8 cellular contexts compared by ENCODE assay signal in the genomic region with DNA sequence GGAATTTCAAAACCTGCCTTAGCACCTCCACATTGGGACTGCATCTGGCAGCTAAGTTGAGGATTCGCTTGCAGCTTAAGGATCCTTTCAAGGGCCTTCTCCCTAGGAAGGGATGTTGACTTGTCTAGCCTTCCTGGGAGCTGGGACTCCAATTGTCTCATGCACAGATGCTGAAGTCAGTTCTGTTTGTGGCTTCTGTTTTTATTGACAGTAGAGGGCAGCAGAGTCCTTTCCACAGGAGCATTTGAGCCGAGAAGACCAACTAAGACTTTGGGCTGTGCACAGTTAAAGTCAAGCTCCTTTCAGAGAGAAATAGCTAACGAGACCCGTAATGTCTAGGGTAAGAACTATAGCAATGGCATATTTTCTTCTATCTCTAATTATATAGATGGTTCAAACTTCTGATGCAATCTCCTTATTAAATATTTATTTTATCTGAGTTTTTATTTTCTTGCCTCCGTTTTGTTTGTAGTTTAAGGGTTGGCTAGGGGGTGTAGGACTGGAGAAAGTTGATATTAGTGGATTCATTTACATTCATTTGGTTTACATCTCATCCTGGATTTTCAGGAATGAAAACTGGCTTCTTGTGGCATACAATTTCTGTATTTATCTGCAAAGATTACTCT. TPM values are rescaled to one million over a fixed set of nuclear protein-coding genes. Genes with fewer than 3 reads are reported as not detected.
DNase-seq lines count a peak whose midpoint lies in the region; ATAC-seq and TF ChIP-seq lines count a peak whose summit lies in the region.

No MANE protein-coding gene starts in this region.

- no peak overlapping the region for H3K27ac ChIP-seq in SK-N-SH (ENCODE audit: low read depth in 2 of 2, low read length in 1 of 2)
- no peak overlapping the region for H3K27ac ChIP-seq in dorsolateral prefrontal cortex
- no peak overlapping the region for H3K27ac ChIP-seq in lower lobe of right lung
- no peak overlapping the region for H3K27ac ChIP-seq in upper lobe of left lung

- H3K4me2 ChIP-seq in SK-N-SH: no peak overlapping the region

- TF ChIP-seq RAD21 in SK-N-SH (IDR thresholded peaks at IDR 0.05; ENCODE audit: low read length): peak; percentile 80

- 11% methylated on average over 5 of the region's 5 CpGs for WGBS in SK-N-SH (ENCODE audit: low lambda C conversion rate)
- WGBS in upper lobe of left lung, 2 donors: 18 to 20% methylated on average over 5 of the region's 5 CpGs

- in situ Hi-C loops in HAP-1 (cut with MboI; ENCODE audit: low sequenced_read_pairs): no loop called here

- H2AFZ ChIP-seq in SK-N-SH (ENCODE audit: low read depth): no peak overlapping the region

- H3K4me3 ChIP-seq in HAP-1 (no peak overlapping the region), SK-N-SH (ENCODE audit: low read depth in 2 of 2, low read length in 1 of 2) (no peak overlapping the region), dorsolateral prefrontal cortex (no peak overlapping the region), lower lobe of right lung (no peak overlapping the region), upper lobe of left lung (no peak overlapping the region)

- H3F3A ChIP-seq in SK-N-SH (replicated peaks; ENCODE audit: insufficient read depth): no peaks in the 10 kb centered on the region

- intact Hi-C loops in dorsolateral prefrontal cortex (cut with DNase I) (no loop called here), lower lobe of right lung (cut with DNase I) (no loop called here)

- CTCF ChIA-PET in SK-N-SH (lab: Yijun Ruan, JAX): interaction anchor here (0.5 to 2.8 kb wide), 39 partner anchors 9 to 1957 kb away, joined by 3 to 21 read pairs (median 4); no protein-coding TSS in a partner anchor

- TF ChIP-seq POLR2A in upper lobe of left lung (IDR thresholded peaks at IDR 0.05): no peak

- H4K20me1 ChIP-seq in SK-N-SH (ENCODE audit: insufficient read depth): no peaks in the 10 kb centered on the region

- TF ChIP-seq EP300 in SK-N-SH (IDR thresholded peaks at IDR 0.05; ENCODE audit: borderline replicate concordance in 1 of 2, low read depth in 1 of 2, low read length in 1 of 2): no peak
- no peak for TF ChIP-seq EP300 in upper lobe of left lung (IDR thresholded peaks at IDR 0.05)

- H3K4me1 ChIP-seq in HAP-1 (peaks cover 10% of the 10 kb centered on the region), SK-N-SH (ENCODE audit: control insufficient read depth in 1 of 2, insufficient read depth in 2 of 2, low read depth in 1 of 2, low read length in 1 of 2) (no peaks in the 10 kb centered on the region), lower lobe of right lung (no peaks in the 10 kb centered on the region), upper lobe of left lung (no peaks in the 10 kb centered on the region)

- no peaks in the 10 kb centered on the region for H3K9me2 ChIP-seq in SK-N-SH

- no peak overlapping the region for H3K9ac ChIP-seq in SK-N-SH

- H3K36me3 ChIP-seq in HAP-1 (replicated peaks) (no peaks in the 10 kb centered on the region), SK-N-SH (replicated peaks in 1 of 2; ENCODE audit: control insufficient read depth in 1 of 2, insufficient read depth in 2 of 2, low read length in 1 of 2) (no peaks in the 10 kb centered on the region), lower lobe of right lung (no peaks in the 10 kb centered on the region), upper lobe of left lung (no peaks in the 10 kb centered on the region)

- H3K27me3 ChIP-seq in HAP-1 (ENCODE audit: low read depth) (no peaks in the 10 kb centered on the region), SK-N-SH (ENCODE audit: insufficient read depth) (no peaks in the 10 kb centered on the region), dorsolateral prefrontal cortex (peaks cover 0 to 3% (median 0%) of the 10 kb centered on the region in 45 donors), lower lobe of right lung (ENCODE audit: low read depth) (peaks cover 6% of the 10 kb centered on the region), upper lobe of left lung (no peaks in the 10 kb centered on the region)

- no peaks in the 10 kb centered on the region for H3K79me2 ChIP-seq in SK-N-SH (ENCODE audit: insufficient read depth)

- TF ChIP-seq CTCF in SK-N-SH (IDR thresholded peaks at IDR 0.05) (peak; percentile 74), dorsolateral prefrontal cortex (IDR thresholded peaks at IDR 0.05 in 54 of 56, conservative IDR thresholded peaks at IDR 0.05 in 2 of 56; ENCODE audit: low read depth in 1 of 56, partially characterized antibody in 56 of 56) (peak; percentile 52 to 89 (median 79)), lower lobe of right lung (IDR thresholded peaks at IDR 0.05) (peak; percentile 67), upper lobe of left lung (IDR thresholded peaks at IDR 0.05) (peak in 5 of 6 experiments; percentile 43 to 58 (median 54))

- peak in 2 of 3 donors; percentile 0 to 34 for DNase-seq in stimulated activated CD4-positive, alpha-beta T cell treated with anti-CD3 and anti-CD28 coated beads, Interleukin-12 subunit alpha, Interleukin-12 subunit beta, amount 100 ng/mL, for 48 hours (ENCODE audit: low read depth in 2 of 3, low spot score in 1 of 3)
- no peak for DNase-seq in stimulated activated CD4-positive, alpha-beta T cell treated with anti-CD3 and anti-CD28 coated beads, Interleukin-12 subunit alpha, Interleukin-12 subunit beta, amount 100 ng/mL, for 4 hours
- DNase-seq in HAP-1 (ENCODE audit: low spot score in 2 of 2) (peak; percentile 72 to 78), NAMALWA (ENCODE audit: low spot score) (peak; percentile 69), SK-N-SH (peak; percentile 36), dorsolateral prefrontal cortex (peak in 4 of 10 donors; percentile 11 to 53 (median 22)), lower lobe of right lung (no peak), upper lobe of left lung (no peak)

- ATAC-seq in lower lobe of right lung (peak; percentile 66 to 69), upper lobe of left lung (ENCODE audit: low FRiP score in 2 of 2) (peak in 1 of 2 donors; percentile 77)

- POLR2A ChIA-PET in SK-N-SH (lab: Yijun Ruan, JAX): no interaction called here

- H3K9me3 ChIP-seq in HAP-1 (no peaks in the 10 kb centered on the region), SK-N-SH (no peaks in the 10 kb centered on the region), lower lobe of right lung (no peaks in the 10 kb centered on the region), upper lobe of left lung (no peaks in the 10 kb centered on the region)

TF ChIP-seq in SK-N-SH, 30 proteins besides CTCF, POLR2A, EP300 and RAD21:
- TF ChIP-seq CHD2 (IDR thresholded peaks at IDR 0.05; ENCODE audit: low read length, partially characterized antibody): no peak
- 0 out of 2 replicates have a peak, but pooled peaks have one; percentile 17 for TF ChIP-seq RCOR1 (IDR thresholded peaks at IDR 0.05; ENCODE audit: low read length)
- no peak for TF ChIP-seq ELF1 (IDR thresholded peaks at IDR 0.05)
- peak; percentile 53 for TF ChIP-seq SMC3 (IDR thresholded peaks at IDR 0.05; ENCODE audit: low read depth, low read length)
- TF ChIP-seq TCF12 (IDR thresholded peaks at IDR 0.05): no peak

RNA-seq across cellular contexts. Expression of gene KBTBD8, which starts 59.7 kb away (rescaled TPM):
- 0.36 and 0.55 TPM in 2 replicates for polyA plus RNA-seq in SK-N-SH (2012; rRNA removed)
- polyA plus RNA-seq in SK-N-SH (2012; cell fraction: cytosol; rRNA removed): 0.63 and 0.86 TPM in 2 replicates
- polyA plus RNA-seq in SK-N-SH (2012; cell fraction: nucleus; rRNA removed): 0.38 and 0.50 TPM in 2 replicates
- 10 to 100 TPM in 7 of 120 experiments, 1 to 10 TPM in 113; 2.7 to 11.7 (median 6.8) TPM for total RNA-seq in dorsolateral prefrontal cortex
- 5.8 TPM for total RNA-seq in lower lobe of right lung
- total RNA-seq in upper lobe of left lung: 1 to 10 TPM; 1.1 to 8.4 (median 3.8) TPM

Comparison
In these comparisons a context has a peak if more than half of its experiments do, and no peak if none do; other contexts are left out.
1. DNase-seq: peak in stimulated activated CD4-positive, alpha-beta T cell treated with anti-CD3 and anti-CD28 coated beads, Interleukin-12 subunit alpha, Interleukin-12 subunit beta, amount 100 ng/mL, for 48 hours (2 of 3), HAP-1 (2 of 2), NAMALWA (single experiment) and SK-N-SH (single experiment); none in stimulated activated CD4-positive, alpha-beta T cell treated with anti-CD3 and anti-CD28 coated beads, Interleukin-12 subunit alpha, Interleukin-12 subunit beta, amount 100 ng/mL, for 4 hours (single experiment), lower lobe of right lung (single experiment) and upper lobe of left lung (0 of 2).
2. Peak in every context shown above with its lines, with median percentiles within 50 percentile points of each other: CTCF ChIP-seq.